In genomic region chr4:107202744-107203143, GRCh38 we compare ENCODE assay signal across 25 cellular contexts.
"Had no signal": no experiment of that assay in that cellular context is flagged by ENCODE, and none has a peak within 500 bp of the region (broad histone marks: within the 10 kb centered on the region; RNA-seq: fewer than 3 reads in every experiment).

No MANE protein-coding gene starts in this region.

- H3K27ac Mint-ChIP-seq: effector memory CD8-positive, alpha-beta T cell; natural killer cell; progenitor cell of endocrine pancreas; stimulated activated effector memory CD8-positive, alpha-beta T cell treated with anti-CD3 and anti-CD28 coated beads, Interleukin-12 subunit alpha, Interleukin-12 subunit beta, amount 100 ng/mL, for 72 hours; type B pancreatic cell had no signal

- H3K9me3 Mint-ChIP-seq: stimulated activated effector memory CD8-positive, alpha-beta T cell treated with anti-CD3 and anti-CD28 coated beads, Interleukin-12 subunit alpha, Interleukin-12 subunit beta, amount 100 ng/mL, for 72 hours had no signal

- H3K4me2 ChIP-seq: hepatocyte had no signal

- FAIRE-seq: endometrium, kidney had no signal

- H3K9ac ChIP-seq: parathyroid adenoma had no signal

- H3K27ac ChIP-seq: coronary artery, esophagus squamous epithelium, gastrocnemius medialis, hepatocyte, parathyroid adenoma, right atrium auricular region, testis, tibial artery had no signal

- H2AFZ ChIP-seq: hepatocyte, parathyroid adenoma had no signal

- H3K4me3 Mint-ChIP-seq: central memory CD8-positive, alpha-beta T cell; effector memory CD8-positive, alpha-beta T cell; natural killer cell; stimulated activated effector memory CD8-positive, alpha-beta T cell treated with anti-CD3 and anti-CD28 coated beads, Interleukin-12 subunit alpha, Interleukin-12 subunit beta, amount 100 ng/mL, for 72 hours; type B pancreatic cell had no signal

- H3K27me3 Mint-ChIP-seq: central memory CD8-positive, alpha-beta T cell; effector memory CD8-positive, alpha-beta T cell; progenitor cell of endocrine pancreas had no signal

- DNase-seq: effector memory CD8-positive, alpha-beta T cell; erythroblast; esophagus squamous epithelium; foreskin fibroblast; gastrocnemius medialis; heart left ventricle; kidney; natural killer cell; occipital lobe; stimulated activated CD4-positive, alpha-beta T cell treated with anti-CD3 and anti-CD28 coated beads, Interleukin-2, amount 100 ng/mL, for 24 hours; stimulated activated CD4-positive, alpha-beta T cell treated with anti-CD3 and anti-CD28 coated beads, Interleukin-4, amount 100 ng/mL, for 24 hours; stimulated activated naive CD8-positive, alpha-beta T cell treated with anti-CD3 and anti-CD28 coated beads, Interleukin-15, Interleukin-2, amounts not matched to agents 100 U/mL and 50 U/mL, for 24 hours; substantia nigra; testis; tibial artery had no signal

- H3K9me3 ChIP-seq: esophagus squamous epithelium, gastrocnemius medialis, heart left ventricle, right atrium auricular region, testis, tibial artery had no signal

- H3K79me2 ChIP-seq: hepatocyte, parathyroid adenoma had no signal

- H3K27me3 ChIP-seq: esophagus squamous epithelium, gastrocnemius medialis, heart left ventricle, hepatocyte, right atrium auricular region, testis, tibial artery had no signal

- H3K4me1 Mint-ChIP-seq: central memory CD8-positive, alpha-beta T cell; natural killer cell; stimulated activated effector memory CD8-positive, alpha-beta T cell treated with anti-CD3 and anti-CD28 coated beads, Interleukin-12 subunit alpha, Interleukin-12 subunit beta, amount 100 ng/mL, for 72 hours had no signal

- H3K4me3 ChIP-seq: coronary artery, esophagus squamous epithelium, gastrocnemius medialis, heart left ventricle, hepatocyte, lung, right atrium auricular region, testis, tibial artery had no signal

- H3K36me3 ChIP-seq: esophagus squamous epithelium, gastrocnemius medialis, heart left ventricle, right atrium auricular region, tibial artery had no signal

- H3K4me1 ChIP-seq: esophagus squamous epithelium, gastrocnemius medialis, heart left ventricle, parathyroid adenoma, right atrium auricular region, testis, tibial artery had no signal

- H3K36me3 Mint-ChIP-seq: natural killer cell; stimulated activated effector memory CD8-positive, alpha-beta T cell treated with anti-CD3 and anti-CD28 coated beads, Interleukin-12 subunit alpha, Interleukin-12 subunit beta, amount 100 ng/mL, for 72 hours had no signal
